8 cellular contexts compared by ENCODE assay signal in the genomic region with DNA sequence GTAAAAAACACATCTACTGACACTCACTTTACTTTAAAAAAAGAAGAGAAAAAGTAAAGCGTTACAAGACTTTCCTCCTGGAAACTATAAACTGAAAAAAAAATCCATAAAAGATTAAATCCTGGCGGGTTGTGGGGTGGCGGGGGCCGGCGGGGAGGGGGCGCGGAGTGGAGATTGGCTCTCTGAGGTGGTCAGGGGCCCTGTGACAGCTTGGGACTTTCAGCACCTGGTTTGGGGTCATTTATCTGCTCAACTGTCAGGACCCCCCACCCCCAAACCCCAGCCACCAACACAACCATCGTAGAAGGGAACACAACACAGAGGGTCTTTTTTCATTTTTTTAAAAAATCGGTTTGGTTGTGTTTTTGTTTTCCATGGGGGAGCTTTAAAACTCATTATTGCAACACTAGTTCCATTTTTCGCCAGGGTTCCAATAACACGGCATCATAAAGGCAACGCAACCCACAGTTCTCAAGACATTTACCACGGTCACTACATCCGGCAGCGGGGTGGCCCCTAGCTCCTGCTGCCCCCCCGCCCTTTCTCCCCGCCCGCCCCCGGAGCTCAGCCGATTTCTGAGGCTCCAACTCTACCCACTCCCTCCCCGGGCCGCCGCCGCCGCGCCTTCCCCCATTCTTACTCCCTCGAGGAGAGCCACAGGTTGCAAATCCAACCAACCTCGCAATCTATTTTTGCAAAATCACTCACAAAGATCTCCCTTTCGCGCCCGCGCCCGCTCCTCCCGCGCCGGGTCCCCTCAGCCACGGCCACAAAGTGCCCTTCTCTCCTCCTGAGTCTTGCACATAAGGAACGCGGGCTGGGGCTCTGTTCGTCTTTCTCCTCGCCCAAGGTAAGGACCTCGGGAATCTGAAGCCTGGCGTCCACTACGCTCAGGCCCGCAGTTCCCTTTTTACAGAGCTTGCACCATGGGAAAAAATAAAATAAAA. TPM values are rescaled to one million over a fixed set of nuclear protein-coding genes. Genes with fewer than 3 reads are reported as not detected.
DNase-seq lines count a peak whose midpoint lies in the region; ATAC-seq and TF ChIP-seq lines count a peak whose summit lies in the region.

No MANE protein-coding gene starts in this region.

- ATAC-seq in GM19452 (IDR thresholded peaks at IDR 0.05; ENCODE audit: unreplicated experiment), result no peak

- peak overlapping the region; percentile 86 for H3K4me3 Mint-ChIP-seq in activated naive CD4-positive, alpha-beta T cell treated with anti-CD3 and anti-CD28 coated beads for 36 hours
- H3K4me3 Mint-ChIP-seq in glutamatergic neuron (ENCODE audit: unreplicated experiment) (peak overlapping the region; percentile 99), osteocyte (ENCODE audit: unreplicated experiment) (peak overlapping the region; percentile 94)

- H3K9me3 ChIP-seq in NT2/D1 (ENCODE audit: insufficient read depth, low read length) (no peaks in the 10 kb centered on the region), vagina (no peaks in the 10 kb centered on the region)

- TF ChIP-seq POLR2A in vagina (IDR thresholded peaks at IDR 0.05), result peak in 1 of 2 donors; percentile 2

- peak overlapping the region; percentile 88 for H3K9ac ChIP-seq in NT2/D1 (ENCODE audit: insufficient read length, low read depth)

- H3K27me3 Mint-ChIP-seq in activated naive CD4-positive, alpha-beta T cell treated with anti-CD3 and anti-CD28 coated beads for 36 hours (ENCODE audit: low read depth), result no peaks in the 10 kb centered on the region
- H3K27me3 Mint-ChIP-seq in glutamatergic neuron (ENCODE audit: unreplicated experiment) (peaks cover 18% of the 10 kb centered on the region), osteocyte (ENCODE audit: unreplicated experiment) (no peaks in the 10 kb centered on the region)

- H3K4me1 ChIP-seq in NT2/D1 (ENCODE audit: insufficient read depth, insufficient read length) (no peaks in the 10 kb centered on the region), vagina (peaks cover 23% of the 10 kb centered on the region)

- intact Hi-C loops in activated naive CD4-positive, alpha-beta T cell treated with anti-CD3 and anti-CD28 coated beads for 36 hours (cut with micrococcal nuclease), result loop anchor here (5.0 to 10.0 kb wide), 5 partner anchors 694 to 1809 kb away; partner anchors contain the start of gene TRA2B
- intact Hi-C loops in vagina (cut with DNase I), result loop anchor here (5.0 to 10.0 kb wide), 4 partner anchors 409 to 1041 kb away; partner anchors contain the start of gene LPP

- peak overlapping the region; percentile 97 for H3K27ac Mint-ChIP-seq in activated naive CD4-positive, alpha-beta T cell treated with anti-CD3 and anti-CD28 coated beads for 36 hours
- H3K27ac Mint-ChIP-seq in glutamatergic neuron (ENCODE audit: unreplicated experiment), result no peak overlapping the region
- H3K27ac Mint-ChIP-seq in osteocyte (ENCODE audit: unreplicated experiment), result peak overlapping the region; percentile 100

- peak overlapping the region; percentile 51; the same call in 1 of the 2 replicates for H3K4me3 ChIP-seq in GM08714 (ENCODE audit: low read length)
- peak overlapping the region; percentile 74 for H3K4me3 ChIP-seq in NT2/D1 (ENCODE audit: insufficient read length, low read depth)
- peak overlapping the region; percentile 52 to 77 for H3K4me3 ChIP-seq in vagina

- H3K9me3 Mint-ChIP-seq in activated naive CD4-positive, alpha-beta T cell treated with anti-CD3 and anti-CD28 coated beads for 36 hours, result no peaks in the 10 kb centered on the region
- H3K9me3 Mint-ChIP-seq in glutamatergic neuron (ENCODE audit: unreplicated experiment) (peaks cover 17% of the 10 kb centered on the region), osteocyte (ENCODE audit: unreplicated experiment) (no peaks in the 10 kb centered on the region)

- peaks cover 31% of the 10 kb centered on the region for H3K4me1 Mint-ChIP-seq in activated naive CD4-positive, alpha-beta T cell treated with anti-CD3 and anti-CD28 coated beads for 36 hours (ENCODE audit: low read depth)
- peaks cover 25% of the 10 kb centered on the region for H3K4me1 Mint-ChIP-seq in glutamatergic neuron (ENCODE audit: low read depth, unreplicated experiment)
- peaks cover 66% of the 10 kb centered on the region for H3K4me1 Mint-ChIP-seq in osteocyte (ENCODE audit: unreplicated experiment)

- CTCF ChIA-PET in activated naive CD4-positive, alpha-beta T cell treated with anti-CD3 and anti-CD28 coated beads for 36 hours (lab: Charles Lee), result interaction anchor here (0.6 to 2.6 kb wide), 13 partner anchors 175 to 1213 kb away, joined by 3 to 27 read pairs (median 4); no protein-coding TSS in a partner anchor

- H3K27me3 ChIP-seq in NT2/D1 (ENCODE audit: insufficient read depth, insufficient read length), result peaks cover 44% of the 10 kb centered on the region
- H3K27me3 ChIP-seq in vagina, result no peaks in the 10 kb centered on the region

- H3K36me3 Mint-ChIP-seq in activated naive CD4-positive, alpha-beta T cell treated with anti-CD3 and anti-CD28 coated beads for 36 hours (ENCODE audit: low read depth), result peaks cover 33% of the 10 kb centered on the region
- no peaks in the 10 kb centered on the region for H3K36me3 Mint-ChIP-seq in glutamatergic neuron (ENCODE audit: unreplicated experiment)
- no peaks in the 10 kb centered on the region for H3K36me3 Mint-ChIP-seq in osteocyte (ENCODE audit: unreplicated experiment)

- no peak for DNase-seq in NT2/D1 (ENCODE audit: low read depth, low spot score)
- DNase-seq in activated naive CD4-positive, alpha-beta T cell treated with anti-CD3 and anti-CD28 coated beads for 36 hours, result peak; percentile 73
- peak; percentile 43 for DNase-seq in glutamatergic neuron
- no peak for DNase-seq in osteocyte (ENCODE audit: extremely low spot score, unreplicated experiment)
- peak in 1 of 2 donors; percentile 87 for DNase-seq in vagina (ENCODE audit: extremely low spot score in 2 of 2)
- DNase-seq in KG1 (lab: John Stamatoyannopoulos, UW), result no peak

- no peak for TF ChIP-seq CTCF in glutamatergic neuron (IDR thresholded peaks at IDR 0.05; ENCODE audit: partially characterized antibody, unreplicated experiment)
- no peak for TF ChIP-seq CTCF in osteocyte (IDR thresholded peaks at IDR 0.05)
- no peak for TF ChIP-seq CTCF in vagina (IDR thresholded peaks at IDR 0.05)

- H3K27ac ChIP-seq in vagina, result peak overlapping the region; percentile 99

- no peaks in the 10 kb centered on the region for H3K36me3 ChIP-seq in NT2/D1 (ENCODE audit: insufficient read depth, insufficient read length, low read length)
- no peaks in the 10 kb centered on the region for H3K36me3 ChIP-seq in vagina

RNA-seq across cellular contexts. Expression of gene BCL6, which starts 1.8 kb away (rescaled TPM):
- total RNA-seq in activated naive CD4-positive, alpha-beta T cell treated with anti-CD3 and anti-CD28 coated beads for 36 hours, result 100 to 1,000 TPM in 1 of 2 experiments, 10 to 100 TPM in 1; 98.9 to 101 TPM
- 2.5 TPM for total RNA-seq in glutamatergic neuron (ENCODE audit: unreplicated experiment)
- total RNA-seq in osteocyte, result 69.3 and 84.8 TPM in 2 replicates
- 133 TPM for total RNA-seq in vagina

RNA-seq across cellular contexts. Expression of gene RTP2, which starts 41.1 kb away (rescaled TPM):
- total RNA-seq in activated naive CD4-positive, alpha-beta T cell treated with anti-CD3 and anti-CD28 coated beads for 36 hours, result not detected
- total RNA-seq in glutamatergic neuron (ENCODE audit: unreplicated experiment) (not detected), osteocyte (not detected in 2 replicates), vagina (not detected)

Comparison
In these comparisons a context has a peak if more than half of its experiments do, and no peak if none do; other contexts are left out.
1. DNase-seq: peak in activated naive CD4-positive, alpha-beta T cell treated with anti-CD3 and anti-CD28 coated beads for 36 hours (single experiment) and glutamatergic neuron (single experiment); none in NT2/D1 (single experiment), osteocyte (single experiment) and KG1 (single experiment).
2. RNA of gene BCL6, which starts 1.8 kb away (total RNA-seq): 133 TPM in vagina (single experiment), 98.9 to 101 TPM in activated naive CD4-positive, alpha-beta T cell treated with anti-CD3 and anti-CD28 coated beads for 36 hours and 69.3 to 84.8 TPM in osteocyte; 2.5 TPM in glutamatergic neuron (single experiment); every median in the first group is over 10 times any median in the second.
3. Peak in every context shown above with its lines, with median percentiles within 50 percentile points of each other: H3K4me3 ChIP-seq and H3K4me3 Mint-ChIP-seq.